In genomic region chr1:147162093-147162492, GRCh38 we compare ENCODE assay signal across 1 cellular context.
TF ChIP-seq lines count a peak whose summit lies in the region.

No MANE protein-coding gene starts in this region.

TF ChIP-seq in GM23338, 12 proteins besides CTCF, POLR2A, EP300 and RAD21 (continued from another document):
- no peak for TF ChIP-seq ZNF462 (CRISPR knock-in tag; IDR thresholded peaks at IDR 0.05)
- TF ChIP-seq ETS1 (IDR thresholded peaks at IDR 0.05): no peak
- no peak for TF ChIP-seq NANOG (IDR thresholded peaks at IDR 0.05; ENCODE audit: borderline replicate concordance)
- TF ChIP-seq STAT1 (IDR thresholded peaks at IDR 0.05; ENCODE audit: unreplicated experiment): no peak
- no peak for TF ChIP-seq CREB1 (CRISPR knock-in tag; IDR thresholded peaks at IDR 0.05; ENCODE audit: low read depth)
- TF ChIP-seq EZH2phosphoT487 (IDR thresholded peaks at IDR 0.05; ENCODE audit: unreplicated experiment): no peak
- no peak for TF ChIP-seq REST (IDR thresholded peaks at IDR 0.05; ENCODE audit: unreplicated experiment)
